10 cellular contexts compared by ENCODE assay signal in genomic region chr9:136572003-136572595, GRCh38. TPM values are rescaled to one million over a fixed set of nuclear protein-coding genes. Genes with fewer than 3 reads are reported as not detected.
DNase-seq lines count a peak whose midpoint lies in the region; ATAC-seq and TF ChIP-seq lines count a peak whose summit lies in the region.
"Had no signal": no experiment of that assay in that cellular context is flagged by ENCODE, and none has a peak within 500 bp of the region (broad histone marks: within the 10 kb centered on the region; RNA-seq: fewer than 3 reads in every experiment).

No MANE protein-coding gene starts in this region.

- no peaks in the 10 kb centered on the region for H3K36me3 Mint-ChIP-seq in natural killer cell treated with Interleukin-12 subunit alpha and Interleukin-12 subunit beta and Interleukin-15 and Interleukin-18, amount 100 ng/mL, for 72 hours
- H3K36me3 Mint-ChIP-seq: CD14-positive monocyte had no signal

- H3K9me3 ChIP-seq in RWPE2 (ENCODE audit: severe bottlenecking): no peaks in the 10 kb centered on the region

- no peak overlapping the region for H3K27ac ChIP-seq in RWPE2 (ENCODE audit: poor library complexity, severe bottlenecking)

- peak overlapping the region; percentile 67 for H3K4me3 Mint-ChIP-seq in natural killer cell treated with Interleukin-12 subunit alpha and Interleukin-12 subunit beta and Interleukin-15 and Interleukin-18, amount 100 ng/mL, for 72 hours

- no peak for TF ChIP-seq CTCF in RWPE2 (IDR thresholded peaks at IDR 0.05; ENCODE audit: poor library complexity, severe bottlenecking)
- TF ChIP-seq CTCF in fibroblast of the aortic adventitia (IDR thresholded peaks at IDR 0.05; ENCODE audit: insufficient read depth, low read length): no peak
- no peak for TF ChIP-seq CTCF in GM13976 (IDR thresholded peaks at IDR 0.05; ENCODE audit: borderline replicate concordance, control extremely low read depth, extremely low read depth, insufficient read depth, missing control alignments)

- no peak overlapping the region for H3K4me3 ChIP-seq in RWPE2 (ENCODE audit: severe bottlenecking)
- no peak overlapping the region for H3K4me3 ChIP-seq in fibroblast of the aortic adventitia (ENCODE audit: low read depth, low read length)

- H3K4me1 Mint-ChIP-seq in natural killer cell treated with Interleukin-12 subunit alpha and Interleukin-12 subunit beta and Interleukin-15 and Interleukin-18, amount 100 ng/mL, for 72 hours (ENCODE audit: low read depth in 2 of 2): peaks cover 40 to 42% of the 10 kb centered on the region in 2 donors

- H3K36me3 ChIP-seq in RWPE2 (ENCODE audit: low read depth): no peaks in the 10 kb centered on the region

- H3K27ac Mint-ChIP-seq in natural killer cell treated with Interleukin-12 subunit alpha and Interleukin-12 subunit beta and Interleukin-15 and Interleukin-18, amount 100 ng/mL, for 72 hours: peak overlapping the region in 1 of 2 donors; percentile 53

- H3K27me3 ChIP-seq in RWPE2 (ENCODE audit: insufficient read depth, poor library complexity, severe bottlenecking): no peaks in the 10 kb centered on the region

- no peaks in the 10 kb centered on the region for H3K27me3 Mint-ChIP-seq in natural killer cell treated with Interleukin-12 subunit alpha and Interleukin-12 subunit beta and Interleukin-15 and Interleukin-18, amount 100 ng/mL, for 72 hours

- H3K4me1 ChIP-seq in RWPE2 (ENCODE audit: insufficient read depth, poor library complexity, severe bottlenecking): peaks cover 18% of the 10 kb centered on the region

- in situ Hi-C loops in GM13976 (cut with MboI; ENCODE audit: low sequenced_read_pairs, unreplicated experiment): no loop called here

- DNase-seq in AG20443 (ENCODE audit: low spot score) (peak; percentile 40), RWPE2 (ENCODE audit: low spot score) (no peak), fibroblast of the aortic adventitia (ENCODE audit: low read depth) (peak; percentile 58), Kasumi-1 (lab: John Stamatoyannopoulos, UW) (no peak), DMS153 (lab: John Stamatoyannopoulos, UW) (no peak), GM13976 (ENCODE audit: low spot score) (no peak)
- DNase-seq in natural killer cell treated with Interleukin-12 subunit alpha and Interleukin-12 subunit beta and Interleukin-15 and Interleukin-18, amount 100 ng/mL, for 72 hours (ENCODE audit: low spot score): no peak
- DNase-seq: effector CD4-positive, alpha-beta T cell had no signal

- ATAC-seq in RWPE2 (ENCODE audit: low read depth): peak; percentile 15; the same call in 1 of the 3 replicates
- ATAC-seq in natural killer cell treated with Interleukin-12 subunit alpha and Interleukin-12 subunit beta and Interleukin-15 and Interleukin-18, amount 100 ng/mL, for 72 hours: no peak
- no peak for ATAC-seq in HG03520 (IDR thresholded peaks at IDR 0.05; ENCODE audit: unreplicated experiment)

- peaks cover 4% of the 10 kb centered on the region for H3K9me3 Mint-ChIP-seq in natural killer cell treated with Interleukin-12 subunit alpha and Interleukin-12 subunit beta and Interleukin-15 and Interleukin-18, amount 100 ng/mL, for 72 hours

RNA-seq across cellular contexts. Expression of gene NOTCH1, which starts 26.3 kb away (rescaled TPM):
- total RNA-seq in fibroblast of the aortic adventitia (ENCODE audit: low replicate concordance): 8.8 and 8.9 TPM in 2 replicates
- total RNA-seq in natural killer cell treated with Interleukin-12 subunit alpha and Interleukin-12 subunit beta and Interleukin-15 and Interleukin-18, amount 100 ng/mL, for 72 hours: 10 to 100 TPM; 57.3 to 85.0 TPM

Comparison
In these comparisons a context has a peak if more than half of its experiments do, and no peak if none do; other contexts are left out.
1. DNase-seq: peak in AG20443 (single experiment) and fibroblast of the aortic adventitia (single experiment); none in RWPE2 (single experiment), natural killer cell treated with Interleukin-12 subunit alpha and Interleukin-12 subunit beta and Interleukin-15 and Interleukin-18, amount 100 ng/mL, for 72 hours (single experiment), Kasumi-1 (0 of 2), DMS153 (single experiment) and GM13976 (single experiment).